Comparison of ENCODE assay signal across 8 cellular contexts in the genomic region with DNA sequence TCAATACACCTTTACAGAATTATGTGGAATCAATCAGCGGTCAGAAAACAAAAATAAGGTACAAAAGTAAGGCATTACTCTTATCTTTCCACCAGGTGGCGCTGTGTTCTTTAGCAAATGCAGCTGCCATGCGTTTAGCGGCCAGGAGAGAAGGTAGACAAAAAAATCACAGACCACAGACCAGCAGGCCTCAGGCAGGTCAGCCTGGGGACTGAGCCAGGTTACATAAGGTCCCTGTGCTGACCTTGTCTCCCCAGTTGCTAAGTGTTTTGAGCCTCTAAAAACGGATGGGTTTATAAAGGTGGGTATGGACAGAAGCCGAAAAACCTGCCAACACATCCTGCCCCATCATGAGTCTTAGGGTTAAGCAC. TPM values are rescaled to one million over a fixed set of nuclear protein-coding genes. Genes with fewer than 3 reads are reported as not detected.
DNase-seq lines count a peak whose midpoint lies in the region; ATAC-seq and TF ChIP-seq lines count a peak whose summit lies in the region.

No MANE protein-coding gene starts in this region.

- no peak overlapping the region for H3K4me2 ChIP-seq in neural cell (ENCODE audit: low read length)

- TF ChIP-seq RAD21 in neural cell (conservative IDR thresholded peaks at IDR 0.05), result peak; percentile 98

- TF ChIP-seq POLR2A in Peyer's patch (IDR thresholded peaks at IDR 0.05) (no peak), upper lobe of left lung (IDR thresholded peaks at IDR 0.05) (no peak)

- H3K9me3 ChIP-seq in Peyer's patch (no peaks in the 10 kb centered on the region), neural cell (ENCODE audit: low read length) (no peaks in the 10 kb centered on the region), upper lobe of left lung (no peaks in the 10 kb centered on the region)

- H3K36me3 ChIP-seq in Peyer's patch (no peaks in the 10 kb centered on the region), neural cell (ENCODE audit: insufficient read depth, low read length) (no peaks in the 10 kb centered on the region), upper lobe of left lung (peaks cover 8 to 29% (median 12%) of the 10 kb centered on the region in 4 donors)

- H3K27me3 ChIP-seq in Peyer's patch (no peaks in the 10 kb centered on the region), neural cell (ENCODE audit: insufficient read depth, low read depth, low read length) (peaks cover 17% of the 10 kb centered on the region), upper lobe of left lung (no peaks in the 10 kb centered on the region)

- H3K9ac ChIP-seq in neural cell (ENCODE audit: low read length), result no peak overlapping the region

- H3K4me3 ChIP-seq in Peyer's patch (peak overlapping the region in 1 of 4 donors; percentile 11), fibroblast of the aortic adventitia (ENCODE audit: low read depth, low read length) (no peak overlapping the region), neural cell (ENCODE audit: low read length) (no peak overlapping the region), upper lobe of left lung (peak overlapping the region in 3 of 4 donors; percentile 53 to 68 (median 56))

- TF ChIP-seq EP300 in neural cell (conservative IDR thresholded peaks at IDR 0.05; ENCODE audit: poor library complexity, severe bottlenecking) (no peak), upper lobe of left lung (IDR thresholded peaks at IDR 0.05) (no peak)

- H3K79me2 ChIP-seq in neural cell (replicated peaks; ENCODE audit: insufficient read depth, low read length), result no peaks in the 10 kb centered on the region

- DNase-seq in ELR (ENCODE audit: low read depth) (peak; percentile 82), LoVo (ENCODE audit: low spot score) (peak; percentile 78), Peyer's patch (peak in 2 of 3 donors; percentile 56 to 81), activated T-helper 1 cell treated with Interleukin-2 at 50 U/mL for 16 hours (ENCODE audit: low read depth) (peak; percentile 45), fibroblast of the aortic adventitia (ENCODE audit: low read depth) (peak; percentile 89), upper lobe of left lung (peak in 1 of 2 donors; percentile 74), NCI-H226 (no peak)

- H3K4me1 ChIP-seq in Peyer's patch, result peaks cover 0 to 17% (median 1%) of the 10 kb centered on the region in 4 donors
- H3K4me1 ChIP-seq in upper lobe of left lung, result peaks cover 34 to 69% (median 46%) of the 10 kb centered on the region in 4 donors

- no peaks in the 10 kb centered on the region for H3K9me2 ChIP-seq in neural cell (ENCODE audit: insufficient read depth, low read length)

- H3K27ac ChIP-seq in Peyer's patch (peak overlapping the region in 1 of 4 donors; percentile 42), neural cell (ENCODE audit: low read length) (no peak overlapping the region), upper lobe of left lung (peak overlapping the region; percentile 24 to 91 (median 82))

- H3F3A ChIP-seq in neural cell (ENCODE audit: insufficient read depth, low read length, poor library complexity, severe bottlenecking), result no peaks in the 10 kb centered on the region

- no peaks in the 10 kb centered on the region for H4K20me1 ChIP-seq in neural cell (ENCODE audit: insufficient read depth)

- no peak overlapping the region for H2AFZ ChIP-seq in neural cell (ENCODE audit: low read depth, low read length)

- peak; percentile 12 to 44 for ATAC-seq in upper lobe of left lung (ENCODE audit: low FRiP score in 2 of 2)

- 16 to 20% methylated on average over 6 of the region's 6 CpGs for WGBS in upper lobe of left lung, 2 donors

- TF ChIP-seq CTCF in Peyer's patch (IDR thresholded peaks at IDR 0.05) (peak; percentile 76 to 93 (median 90)), fibroblast of the aortic adventitia (IDR thresholded peaks at IDR 0.05; ENCODE audit: insufficient read depth, low read length) (peak; percentile 71), neural cell (IDR thresholded peaks at IDR 0.05; ENCODE audit: poor library complexity, severe bottlenecking) (peak; percentile 96), upper lobe of left lung (IDR thresholded peaks at IDR 0.05) (peak; percentile 54 to 94 (median 87))

TF ChIP-seq in neural cell, 6 proteins besides CTCF, POLR2A, EP300 and RAD21:
- no peak for TF ChIP-seq REST (IDR thresholded peaks at IDR 0.05; ENCODE audit: borderline replicate concordance)
- peak; percentile 46 for TF ChIP-seq MXI1 (conservative IDR thresholded peaks at IDR 0.05; ENCODE audit: poor library complexity, severe bottlenecking)
- TF ChIP-seq SMC3 (conservative IDR thresholded peaks at IDR 0.05; ENCODE audit: poor library complexity), result peak; percentile 100
TF ChIP-seq in neural cell: peak in this region for 2.

RNA-seq across cellular contexts. Expression of gene RGS16, which starts 2.8 kb away (rescaled TPM):
- under 1 TPM in 1 of 4 donors, not detected in 3; 0.40 TPM for total RNA-seq in Peyer's patch
- 2.3 and 2.5 TPM in 2 replicates for total RNA-seq in fibroblast of the aortic adventitia (ENCODE audit: low replicate concordance)
- 1.1 and 2.3 TPM in 2 replicates for polyA plus RNA-seq in neural cell
- polyA minus RNA-seq in neural cell, result 0.46 TPM in 1 of 2 replicates, not detected in the other
- total RNA-seq in upper lobe of left lung, result 10 to 100 TPM in 4 of 6 donors, 1 to 10 TPM in 2; 3.1 to 27.2 (median 16.2) TPM

RNA-seq across cellular contexts. Expression of gene RNASEL, which starts 12.3 kb away (rescaled TPM):
- total RNA-seq in Peyer's patch (10 to 100 TPM; 12.4 to 15.0 (median 13.3) TPM), fibroblast of the aortic adventitia (ENCODE audit: low replicate concordance) (9.5 and 12.3 TPM in 2 replicates), upper lobe of left lung (10 to 100 TPM in 4 of 6 donors, 1 to 10 TPM in 2; 8.5 to 16.8 (median 12.0) TPM)
- 0.47 and 0.76 TPM in 2 replicates for polyA plus RNA-seq in neural cell
- 0.97 and 1.0 TPM in 2 replicates for polyA minus RNA-seq in neural cell

Comparison
In these comparisons a context has a peak if more than half of its experiments do, and no peak if none do; other contexts are left out.
1. H3K4me3 ChIP-seq: peak in upper lobe of left lung (3 of 4); none in fibroblast of the aortic adventitia (single experiment) and neural cell (single experiment).
2. Peak in every context shown above with its lines, with median percentiles within 50 percentile points of each other: CTCF ChIP-seq.